Comparison of ENCODE assay signal across 9 cellular contexts in genomic region chrX:123830309-123830708, GRCh38. TPM values are rescaled to one million over a fixed set of nuclear protein-coding genes. Genes with fewer than 3 reads are reported as not detected.
DNase-seq lines count a peak whose midpoint lies in the region; ATAC-seq and TF ChIP-seq lines count a peak whose summit lies in the region.
"Had no signal": no experiment of that assay in that cellular context is flagged by ENCODE, and none has a peak within 500 bp of the region (broad histone marks: within the 10 kb centered on the region; RNA-seq: fewer than 3 reads in every experiment).

No MANE protein-coding gene starts in this region.

- no peaks in the 10 kb centered on the region for H3K27me3 ChIP-seq in right atrium auricular region

- ATAC-seq in GM18511 (IDR thresholded peaks at IDR 0.05; ENCODE audit: unreplicated experiment) (peak; percentile 91), HG02884 (IDR thresholded peaks at IDR 0.05; ENCODE audit: unreplicated experiment) (peak; percentile 91)

- TF ChIP-seq CTCF in right atrium auricular region (IDR thresholded peaks at IDR 0.05): no peak

- H3K36me3 ChIP-seq in right atrium auricular region: no peaks in the 10 kb centered on the region

- no peak overlapping the region for H3K4me3 ChIP-seq in right atrium auricular region

- no peaks in the 10 kb centered on the region for H3K4me1 ChIP-seq in right atrium auricular region

- H3K27ac ChIP-seq in right atrium auricular region: no peak overlapping the region

- no peaks in the 10 kb centered on the region for H3K9me3 ChIP-seq in right atrium auricular region

- DNase-seq in AG20443 (ENCODE audit: low spot score): peak; percentile 48
- DNase-seq in NCI-H2227 treated with DMSO at 0.1 percent for 48 hours (lab: John Stamatoyannopoulos, UW): peak; percentile 80
- DNase-seq in iPS-NIHi11 (ENCODE audit: low spot score): peak; percentile 20
- DNase-seq in SW 1271 (lab: John Stamatoyannopoulos, UW): no peak
- no peak for DNase-seq in right atrium auricular region (ENCODE audit: low spot score)
- no peak for DNase-seq in NCI-H2171 (lab: John Stamatoyannopoulos, UW)
- DNase-seq: activated naive CD8-positive, alpha-beta T cell treated with anti-CD3 and anti-CD28 coated beads, Interleukin-2, amount 10 ng/mL, durations not matched to agents 7 days and 5 days had no signal

RNA-seq across cellular contexts. Expression of gene XIAP, which starts 29.5 kb away (rescaled TPM):
- 10 to 100 TPM; 19.6 to 22.0 TPM for total RNA-seq in right atrium auricular region

Comparison
In these comparisons a context has a peak if more than half of its experiments do, and no peak if none do; other contexts are left out.
1. DNase-seq: peak in AG20443 (single experiment), NCI-H2227 treated with DMSO at 0.1 percent for 48 hours (single experiment) and iPS-NIHi11 (single experiment); none in SW 1271 (0 of 2), right atrium auricular region (single experiment) and NCI-H2171 (single experiment).